ENCODE assay signal across 22 cellular contexts in genomic region chr4:74015126-74015780, GRCh38. TPM values are rescaled to one million over a fixed set of nuclear protein-coding genes. Genes with fewer than 3 reads are reported as not detected.
DNase-seq lines count a peak whose midpoint lies in the region; ATAC-seq and TF ChIP-seq lines count a peak whose summit lies in the region.
"Had no signal": no experiment of that assay in that cellular context is flagged by ENCODE, and none has a peak within 500 bp of the region (broad histone marks: within the 10 kb centered on the region; RNA-seq: fewer than 3 reads in every experiment).

No MANE protein-coding gene starts in this region.

- H3K4me3 ChIP-seq in PC-3 (ENCODE audit: low read length) (no peak overlapping the region), Karpas-422 (ENCODE audit: low read length) (no peak overlapping the region)
- H3K4me3 ChIP-seq: BLaER1, MG63, SK-N-MC had no signal

- H3K9me3 Mint-ChIP-seq in stimulated activated naive CD8-positive, alpha-beta T cell treated with anti-CD3 and anti-CD28 coated beads, Interleukin-15, Interleukin-2, amounts not matched to agents 100 ng/mL and 50 ng/mL, for 24 hours = peaks cover 8% of the 10 kb centered on the region
- H3K9me3 Mint-ChIP-seq in central memory CD8-positive, alpha-beta T cell = no peaks in the 10 kb centered on the region

- peak overlapping the region; percentile 13 for H3K27ac Mint-ChIP-seq in stimulated activated naive CD8-positive, alpha-beta T cell treated with anti-CD3 and anti-CD28 coated beads, Interleukin-15, Interleukin-2, amounts not matched to agents 100 ng/mL and 50 ng/mL, for 24 hours
- H3K27ac Mint-ChIP-seq in central memory CD8-positive, alpha-beta T cell (ENCODE audit: low read depth) = peak overlapping the region; percentile 5

- ATAC-seq in stimulated activated naive CD8-positive, alpha-beta T cell treated with anti-CD3 and anti-CD28 coated beads, Interleukin-15, Interleukin-2, amounts not matched to agents 100 U/mL and 50 U/mL, for 24 hours = no peak
- ATAC-seq in PC-3 = no peak
- ATAC-seq in central memory CD8-positive, alpha-beta T cell (replicated peaks; ENCODE audit: extremely low read depth, poor library complexity, severe bottlenecking) = no peak
- no peak for ATAC-seq in HG02642 (IDR thresholded peaks at IDR 0.05; ENCODE audit: poor library complexity, unreplicated experiment)

- H4K20me1 ChIP-seq in PC-3 (ENCODE audit: low read length) (no peaks in the 10 kb centered on the region), Karpas-422 (ENCODE audit: insufficient read depth, low read depth, low read length) (no peaks in the 10 kb centered on the region)
- H4K20me1 ChIP-seq: BLaER1 had no signal

- CTCF ChIA-PET in PC-3 (lab: Charles Lee) = interaction anchor here (0.6 kb wide), 1 partner anchor 162 kb away, joined by 3 read pairs; the partner anchor contains the start of gene PF4V1

- H3K4me1 Mint-ChIP-seq in stimulated activated naive CD8-positive, alpha-beta T cell treated with anti-CD3 and anti-CD28 coated beads, Interleukin-15, Interleukin-2, amounts not matched to agents 100 ng/mL and 50 ng/mL, for 24 hours (ENCODE audit: low read depth) = peaks cover 16% of the 10 kb centered on the region
- H3K4me1 Mint-ChIP-seq in central memory CD8-positive, alpha-beta T cell = no peaks in the 10 kb centered on the region

- DNase-seq in stimulated activated naive CD8-positive, alpha-beta T cell treated with anti-CD3 and anti-CD28 coated beads, Interleukin-15, Interleukin-2, amounts not matched to agents 100 U/mL and 50 U/mL, for 24 hours = no peak
- DNase-seq in PC-3 (no peak), Karpas-422 (no peak), GM13977 (ENCODE audit: low spot score) (no peak)
- DNase-seq in central memory CD8-positive, alpha-beta T cell (ENCODE audit: low spot score in 2 of 2) = no peak
- DNase-seq: ACHN, DMS53, EL, GF-D8, MG63, NCI-H187 treated with DMSO at 0.1 percent for 48 hours, NCI-H2107, NCI-H446 treated with DMSO at 0.1 percent for 48 hours, NCI-H526 treated with DMSO at 0.1 percent for 48 hours, SHP77 treated with DMSO at 0.1 percent for 48 hours had no signal

- no peak overlapping the region for H3K4me3 Mint-ChIP-seq in stimulated activated naive CD8-positive, alpha-beta T cell treated with anti-CD3 and anti-CD28 coated beads, Interleukin-15, Interleukin-2, amounts not matched to agents 100 ng/mL and 50 ng/mL, for 24 hours
- no peak overlapping the region for H3K4me3 Mint-ChIP-seq in central memory CD8-positive, alpha-beta T cell

- no peaks in the 10 kb centered on the region for H3K36me3 Mint-ChIP-seq in stimulated activated naive CD8-positive, alpha-beta T cell treated with anti-CD3 and anti-CD28 coated beads, Interleukin-15, Interleukin-2, amounts not matched to agents 100 ng/mL and 50 ng/mL, for 24 hours (ENCODE audit: low read depth)
- H3K36me3 Mint-ChIP-seq in central memory CD8-positive, alpha-beta T cell (ENCODE audit: insufficient read depth) = no peaks in the 10 kb centered on the region

- H3K4me2 ChIP-seq in PC-3 (ENCODE audit: low read length) = peak overlapping the region; percentile 20
- no peak overlapping the region for H3K4me2 ChIP-seq in Karpas-422 (ENCODE audit: low read depth, low read length, poor library complexity, severe bottlenecking)
- H3K4me2 ChIP-seq: BLaER1 had no signal

- POLR2A ChIA-PET in PC-3 (lab: Charles Lee; ENCODE audit: unreplicated experiment) = interaction anchor here (0.6 to 2.1 kb wide), 2 partner anchors 94 to 133 kb away, joined by 5 to 6 read pairs; no protein-coding TSS in a partner anchor

- H3K79me2 ChIP-seq in PC-3 (ENCODE audit: low read length) (no peaks in the 10 kb centered on the region), Karpas-422 (ENCODE audit: low read length) (no peaks in the 10 kb centered on the region)

- no peak for TF ChIP-seq CTCF in PC-3 (conservative IDR thresholded peaks at IDR 0.05; ENCODE audit: low read depth, low read length)
- TF ChIP-seq CTCF in GM13977 (IDR thresholded peaks at IDR 0.05; ENCODE audit: extremely low read depth, insufficient read depth, missing control alignments) = no peak

- intact Hi-C loops in PC-3 (cut with micrococcal nuclease) = loop anchor here (5.0 kb wide), 2 partner anchors 68 to 148 kb away; partner anchors contain the start of gene CXCL1

- peak overlapping the region; percentile 12 for H3K9ac ChIP-seq in PC-3 (ENCODE audit: low read length)
- H3K9ac ChIP-seq in Karpas-422 (ENCODE audit: low read length) = no peak overlapping the region
- H3K9ac ChIP-seq: BLaER1 had no signal

- H3K4me1 ChIP-seq in PC-3 (ENCODE audit: insufficient read depth, low read length) (peaks cover 24% of the 10 kb centered on the region), Karpas-422 (ENCODE audit: low read length) (no peaks in the 10 kb centered on the region)
- H3K4me1 ChIP-seq: BLaER1 had no signal

- TSS peak; percentile 57 for BruUV-seq in PC-3 (replicated peaks; lab: Mats Ljungman, UMichigan)

- H3K27ac ChIP-seq in PC-3 (ENCODE audit: low read length) (peak overlapping the region; percentile 91), Karpas-422 (ENCODE audit: low read length) (no peak overlapping the region)
- H3K27ac ChIP-seq: BLaER1, SK-N-MC had no signal

- H3K27me3 Mint-ChIP-seq in stimulated activated naive CD8-positive, alpha-beta T cell treated with anti-CD3 and anti-CD28 coated beads, Interleukin-15, Interleukin-2, amounts not matched to agents 100 ng/mL and 50 ng/mL, for 24 hours = peaks cover 3% of the 10 kb centered on the region
- H3K27me3 Mint-ChIP-seq in central memory CD8-positive, alpha-beta T cell = no peaks in the 10 kb centered on the region

- H2AFZ ChIP-seq in PC-3 (ENCODE audit: low read length) = no peak overlapping the region
- H2AFZ ChIP-seq in Karpas-422 (ENCODE audit: low read length) = no peak overlapping the region

- no peaks in the 10 kb centered on the region for H3K9me2 ChIP-seq in PC-3 (replicated peaks; ENCODE audit: low read length)
- no peaks in the 10 kb centered on the region for H3K9me2 ChIP-seq in Karpas-422 (replicated peaks; ENCODE audit: insufficient read depth, low read length)

- peaks cover 9% of the 10 kb centered on the region for H3F3A ChIP-seq in PC-3 (ENCODE audit: low read length, unreplicated experiment)

- H3K27me3 ChIP-seq in PC-3 (ENCODE audit: low read length) = no peaks in the 10 kb centered on the region
- H3K27me3 ChIP-seq in Karpas-422 (ENCODE audit: low read length) = no peaks in the 10 kb centered on the region
- H3K27me3 ChIP-seq: BLaER1, MG63 had no signal

- H3K36me3 ChIP-seq in PC-3 (ENCODE audit: low read depth, low read length) (no peaks in the 10 kb centered on the region), Karpas-422 (ENCODE audit: insufficient read depth, low read length) (no peaks in the 10 kb centered on the region)
- H3K36me3 ChIP-seq: BLaER1, MG63 had no signal

- in situ Hi-C loops in GM13977 (cut with MboI; ENCODE audit: low pct_unique_long_range_greater_than_20kb, low sequenced_read_pairs, unreplicated experiment) = no loop called here

- H3K9me3 ChIP-seq in PC-3 (ENCODE audit: low read length) (no peaks in the 10 kb centered on the region), Karpas-422 (ENCODE audit: low read length) (no peaks in the 10 kb centered on the region)
- H3K9me3 ChIP-seq: BLaER1, MG63 had no signal

RNA-seq across cellular contexts. Expression of gene CXCL5, which starts 16.8 kb away (rescaled TPM):
- total RNA-seq in PC-3 (2014; rRNA removed) = 0.55 and 1.0 TPM in 2 replicates
- not detected in 2 replicates for total RNA-seq in Karpas-422 (2014; rRNA removed; shearing (Covaris generic); ENCODE audit: low replicate concordance)
- total RNA-seq: H4, LHCN-M2 had no signal

RNA-seq across cellular contexts. Expression of gene CXCL3, which starts 23.2 kb away (rescaled TPM):
- total RNA-seq in PC-3 (2014; rRNA removed) = 25.1 and 28.9 TPM in 2 replicates
- total RNA-seq in Karpas-422 (2014; rRNA removed; shearing (Covaris generic); ENCODE audit: low replicate concordance) = not detected in 2 replicates

RNA-seq across cellular contexts. Expression of gene PPBP, which starts 27.3 kb away (rescaled TPM):
- total RNA-seq in PC-3 (2014; rRNA removed) = not detected in 2 replicates
- total RNA-seq in Karpas-422 (2014; rRNA removed; shearing (Covaris generic); ENCODE audit: low replicate concordance) = not detected in 2 replicates
- total RNA-seq: H4, LHCN-M2, RPMI7951 had no signal

RNA-seq across cellular contexts. Expression of gene PF4, which starts 33.4 kb away (rescaled TPM):
- total RNA-seq in PC-3 (2014; rRNA removed) = 0.58 and 0.63 TPM in 2 replicates
- total RNA-seq in Karpas-422 (2014; rRNA removed; shearing (Covaris generic); ENCODE audit: low replicate concordance) = not detected in 2 replicates
- total RNA-seq: H4, LHCN-M2, RPMI7951 had no signal

Comparison
In these comparisons a context has a peak if more than half of its experiments do, and no peak if none do; other contexts are left out.
1. RNA of gene CXCL3, which starts 23.2 kb away (total RNA-seq): 25.1 to 28.9 TPM in PC-3; not detected in Karpas-422; every median in the first group is over 10 times any median in the second.